In genomic region chr1:247331172-247331525, GRCh38 we compare ENCODE assay signal across 8 cellular contexts. TPM values are rescaled to one million over a fixed set of nuclear protein-coding genes. Genes with fewer than 3 reads are reported as not detected.
A peak's percentile ranks its signal among the peaks of the same experiment; 100 is the strongest.
DNase-seq lines count a peak whose midpoint lies in the region; ATAC-seq and TF ChIP-seq lines count a peak whose summit lies in the region.

No MANE protein-coding gene starts in this region.

- H3K27ac Mint-ChIP-seq in stimulated activated naive B cell treated with anti-CD40 and anti-IgM and Interleukin-4, amounts not matched to agents 10 μg/mL and 1 μg/mL and 100 μg/mL, for 72 hours, result peak overlapping the region; percentile 94

- peaks cover 9% of the 10 kb centered on the region for H3K36me3 Mint-ChIP-seq in activated T-cell treated with anti-CD3 and anti-CD28 coated beads, Interleukin-2, amount 50 U/mL, for 4 hours (ENCODE audit: insufficient read depth)
- peaks cover 19 to 53% of the 10 kb centered on the region in 2 donors for H3K36me3 Mint-ChIP-seq in stimulated activated naive B cell treated with anti-CD40 and anti-IgM and Interleukin-4, amounts not matched to agents 10 μg/mL and 1 μg/mL and 100 μg/mL, for 72 hours

- CTCF ChIA-PET in OCI-LY7 (lab: Charles Lee; ENCODE audit: unreplicated experiment), result interaction anchor here (0.8 kb wide), 1 partner anchor 1042 kb away, joined by 3 read pairs; no protein-coding TSS in a partner anchor

- ATAC-seq in activated T-cell treated with anti-CD3 and anti-CD28 coated beads, Interleukin-2, amount 50 U/mL, for 4 hours, result peak; percentile 76 to 78
- ATAC-seq in esophagus mucosa, result peak; percentile 84
- peak; percentile 68 to 75 for ATAC-seq in stimulated activated naive B cell treated with anti-CD40 and anti-IgM and Interleukin-4, amounts not matched to agents 10 μg/mL and 1 μg/mL and 100 μg/mL, for 72 hours (replicated peaks)

- H3K79me2 ChIP-seq in OCI-LY7 (ENCODE audit: insufficient read depth, low read depth, low read length), result peaks cover 10% of the 10 kb centered on the region; the same call in 1 of the 2 replicates

- no peaks in the 10 kb centered on the region for H3K27me3 ChIP-seq in HL-60 (ENCODE audit: insufficient read depth, poor library complexity, severe bottlenecking)

- peaks cover 24% of the 10 kb centered on the region for H3K4me1 ChIP-seq in OCI-LY7 (ENCODE audit: insufficient read depth, low read length, poor library complexity, severe bottlenecking)

- H3K27me3 Mint-ChIP-seq in activated T-cell treated with anti-CD3 and anti-CD28 coated beads, Interleukin-2, amount 50 U/mL, for 4 hours (ENCODE audit: low read depth), result no peaks in the 10 kb centered on the region
- H3K27me3 Mint-ChIP-seq in stimulated activated naive B cell treated with anti-CD40 and anti-IgM and Interleukin-4, amounts not matched to agents 10 μg/mL and 1 μg/mL and 100 μg/mL, for 72 hours, result peaks cover 0 to 5% of the 10 kb centered on the region in 2 donors

- H4K20me1 ChIP-seq in OCI-LY7 (ENCODE audit: insufficient read depth, low read length), result no peaks in the 10 kb centered on the region; the same call in 1 of the 2 replicates

- BruUV-seq in OCI-LY7 (replicated peaks; lab: Mats Ljungman, UMichigan), result no TSS peak

- H2AFZ ChIP-seq in OCI-LY7 (ENCODE audit: low read length), result peak overlapping the region; percentile 78

- peaks cover 36% of the 10 kb centered on the region for H3K36me3 ChIP-seq in OCI-LY7 (ENCODE audit: insufficient read depth, low read length)

- H3K9me3 Mint-ChIP-seq in activated T-cell treated with anti-CD3 and anti-CD28 coated beads, Interleukin-2, amount 50 U/mL, for 4 hours, result no peaks in the 10 kb centered on the region
- no peaks in the 10 kb centered on the region for H3K9me3 Mint-ChIP-seq in stimulated activated naive B cell treated with anti-CD40 and anti-IgM and Interleukin-4, amounts not matched to agents 10 μg/mL and 1 μg/mL and 100 μg/mL, for 72 hours

- peak; percentile 71 for DNase-seq in COR-L47 (lab: John Stamatoyannopoulos, UW)
- peak; percentile 93 for DNase-seq in GM20000 (ENCODE audit: low spot score)
- peak; percentile 62 to 85 for DNase-seq in HL-60 (ENCODE audit: low read depth in 1 of 2, low spot score in 1 of 2)
- DNase-seq in OCI-LY7 (ENCODE audit: low spot score), result peak; percentile 70
- peak; percentile 71 for DNase-seq in activated T-cell treated with anti-CD3 and anti-CD28 coated beads, Interleukin-2, amount 50 U/mL, for 4 hours
- DNase-seq in myocyte (ENCODE audit: low read depth), result peak; percentile 77
- DNase-seq in stimulated activated naive B cell treated with anti-CD40 and anti-IgM and Interleukin-4, amounts not matched to agents 10 μg/mL and 1 μg/mL and 100 μg/mL, for 72 hours, result peak; percentile 64

- peak overlapping the region; percentile 90 for H3K4me3 ChIP-seq in HL-60 (replicated peaks; ENCODE audit: insufficient read depth, low read length)
- H3K4me3 ChIP-seq in OCI-LY7 (ENCODE audit: low read depth, low read length, poor library complexity, severe bottlenecking), result peak overlapping the region; percentile 99

- H3K27ac ChIP-seq in HL-60 (replicated peaks), result peak overlapping the region; percentile 79
- H3K27ac ChIP-seq in OCI-LY7 (ENCODE audit: low read depth, low read length, poor library complexity, severe bottlenecking), result peak overlapping the region; percentile 42

- H3K4me2 ChIP-seq in OCI-LY7 (ENCODE audit: low read length), result peak overlapping the region; percentile 91

- intact Hi-C loops in OCI-LY7 (cut with micrococcal nuclease; ENCODE audit: unreplicated experiment), result loop anchor here (5.0 kb wide), 1 partner anchor 119 kb away; no protein-coding TSS in a partner anchor

- POLR2A ChIA-PET in OCI-LY7 (lab: Charles Lee), result interaction anchor here (0.7 to 1.4 kb wide), 2 partner anchors 12 to 19 kb away, joined by 3 read pairs; no protein-coding TSS in a partner anchor

- no peaks in the 10 kb centered on the region for H3K9me2 ChIP-seq in OCI-LY7 (ENCODE audit: insufficient read depth, low read length)

- TF ChIP-seq CTCF in GM20000 (IDR thresholded peaks at IDR 0.05; ENCODE audit: extremely low read depth, missing control alignments) (no peak), HL-60 (IDR thresholded peaks at IDR 0.05; ENCODE audit: insufficient read depth, low read length) (no peak), OCI-LY7 (conservative IDR thresholded peaks at IDR 0.05; ENCODE audit: low read length) (no peak)

- H3K9me3 ChIP-seq in OCI-LY7 (ENCODE audit: low read length), result no peaks in the 10 kb centered on the region

- H3K4me3 Mint-ChIP-seq in activated T-cell treated with anti-CD3 and anti-CD28 coated beads, Interleukin-2, amount 50 U/mL, for 4 hours, result peak overlapping the region; percentile 89
- peak overlapping the region; percentile 96 to 97 for H3K4me3 Mint-ChIP-seq in stimulated activated naive B cell treated with anti-CD40 and anti-IgM and Interleukin-4, amounts not matched to agents 10 μg/mL and 1 μg/mL and 100 μg/mL, for 72 hours

- peaks cover 7% of the 10 kb centered on the region for H3K4me1 Mint-ChIP-seq in activated T-cell treated with anti-CD3 and anti-CD28 coated beads, Interleukin-2, amount 50 U/mL, for 4 hours (ENCODE audit: low read depth)
- peaks cover 33 to 44% of the 10 kb centered on the region in 2 donors for H3K4me1 Mint-ChIP-seq in stimulated activated naive B cell treated with anti-CD40 and anti-IgM and Interleukin-4, amounts not matched to agents 10 μg/mL and 1 μg/mL and 100 μg/mL, for 72 hours

RNA-seq across cellular contexts. Expression of gene ZNF496, which starts 0.5 kb away (rescaled TPM):
- total RNA-seq in OCI-LY7 (2014; rRNA removed; shearing (Covaris generic)), result 29.2 and 36.4 TPM in 2 replicates
- total RNA-seq in OCI-LY7 (2022) (21.7 and 26.9 TPM in 2 replicates), esophagus mucosa (6.8 TPM), myocyte (35.9 and 50.9 TPM in 2 replicates)
- 10 to 100 TPM; 12.9 to 19.8 (median 17.6) TPM for total RNA-seq in activated T-cell treated with anti-CD3 and anti-CD28 coated beads, Interleukin-2, amount 50 U/mL, for 4 hours
- 15.1 TPM for polyA plus RNA-seq in myocyte (2012)

Comparison
In these comparisons a context has a peak if more than half of its experiments do, and no peak if none do; other contexts are left out.
1. Peak in every context shown above with its lines: DNase-seq, ATAC-seq, H3K4me3 ChIP-seq and H3K27ac ChIP-seq.